8 cellular contexts compared by ENCODE assay signal in the genomic region with DNA sequence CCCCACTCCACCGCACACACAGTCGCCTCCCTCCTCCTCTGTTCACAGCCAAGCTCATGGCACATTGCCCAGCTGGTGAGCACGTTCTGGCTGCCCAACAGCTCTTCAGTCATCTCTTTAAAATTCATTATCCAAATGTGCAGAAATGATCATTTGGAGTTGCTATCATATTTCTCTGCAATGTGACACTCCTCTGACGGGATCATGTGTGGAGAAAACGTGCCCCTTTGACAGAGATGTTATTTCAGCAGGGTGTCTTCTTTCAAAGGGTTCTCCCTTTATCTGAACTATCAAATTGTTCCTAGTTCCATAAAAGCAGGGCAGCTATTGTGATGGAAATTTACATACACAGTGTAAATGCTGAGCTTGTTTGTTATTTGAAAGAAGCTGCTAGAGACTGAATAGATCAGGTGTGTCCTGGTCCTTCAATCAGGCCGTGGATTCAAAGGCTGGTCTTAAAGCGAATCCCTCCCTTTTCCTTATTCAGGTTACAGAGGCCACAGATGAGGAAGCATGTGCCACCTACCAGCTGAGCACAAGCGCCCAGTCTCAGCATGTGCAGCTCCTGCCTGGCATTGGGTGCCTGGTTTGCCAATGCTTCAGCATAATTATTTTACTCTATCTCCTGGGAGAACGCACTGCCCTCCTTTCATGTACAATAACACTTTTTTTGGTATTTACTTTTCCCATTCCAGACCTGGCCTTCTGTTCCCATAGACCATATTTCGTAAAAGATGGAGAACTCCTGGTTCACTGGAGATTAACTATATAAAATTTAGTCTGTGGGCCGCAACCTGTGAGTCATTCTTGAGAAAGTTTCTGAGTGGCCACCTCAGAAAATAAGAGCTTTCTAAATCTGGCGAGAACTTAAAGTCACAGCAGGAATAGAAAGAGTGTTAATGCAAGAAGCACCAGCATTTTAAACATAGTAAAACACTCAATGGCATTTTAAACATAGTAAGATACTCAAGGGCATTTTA.
DNase-seq lines count a peak whose midpoint lies in the region; ATAC-seq and TF ChIP-seq lines count a peak whose summit lies in the region.

No MANE protein-coding gene starts in this region.

- no peak for TF ChIP-seq EP300 in gastroesophageal sphincter (IDR thresholded peaks at IDR 0.05)

- no peaks in the 10 kb centered on the region for H4K20me1 ChIP-seq in smooth muscle cell (ENCODE audit: low read depth)

- no peak overlapping the region for H3K4me2 ChIP-seq in smooth muscle cell

- H3K9ac ChIP-seq in smooth muscle cell (ENCODE audit: low read depth), result no peak overlapping the region

- no peak for TF ChIP-seq CTCF in gastroesophageal sphincter (IDR thresholded peaks at IDR 0.05)
- TF ChIP-seq CTCF in smooth muscle cell (IDR thresholded peaks at IDR 0.05; ENCODE audit: borderline replicate concordance, insufficient read depth, poor library complexity, severe bottlenecking), result no peak

- no peaks in the 10 kb centered on the region for H3K36me3 ChIP-seq in gastroesophageal sphincter
- H3K36me3 ChIP-seq in smooth muscle cell (ENCODE audit: low read depth), result no peaks in the 10 kb centered on the region

- H3K79me2 ChIP-seq in smooth muscle cell (ENCODE audit: low read depth), result no peaks in the 10 kb centered on the region

- ATAC-seq in gastroesophageal sphincter (peak; percentile 53), HG02759 (IDR thresholded peaks at IDR 0.05; ENCODE audit: unreplicated experiment) (no peak)

- DNase-seq in HT-29 (ENCODE audit: low spot score), result peak; percentile 80
- DNase-seq in RKO (ENCODE audit: low spot score), result peak; percentile 13
- no peak for DNase-seq in smooth muscle cell (lab: John Stamatoyannopoulos, UW; ENCODE audit: unreplicated experiment)
- DNase-seq in SK-N-DZ (ENCODE audit: low spot score), result no peak
- DNase-seq in stimulated activated naive CD4-positive, alpha-beta T cell treated with Interleukin-2 at 50 U/mL for 16 hours (lab: John Stamatoyannopoulos, UW), result no peak
- DNase-seq in activated effector memory CD4-positive, alpha-beta T cell treated with anti-CD3 and anti-CD28 coated beads, Interleukin-2, amount 50 U/mL, for 16 hours, result no peak

- H3K27me3 ChIP-seq in gastroesophageal sphincter, result no peaks in the 10 kb centered on the region
- H3K27me3 ChIP-seq in smooth muscle cell (ENCODE audit: low read depth), result no peaks in the 10 kb centered on the region

- H3K4me3 ChIP-seq in gastroesophageal sphincter, result no peak overlapping the region
- no peak overlapping the region for H3K4me3 ChIP-seq in smooth muscle cell

- no peak overlapping the region for H2AFZ ChIP-seq in smooth muscle cell (ENCODE audit: low read depth)

- H3K4me1 ChIP-seq in gastroesophageal sphincter, result peaks cover 0 to 20% (median 6%) of the 10 kb centered on the region in 3 donors
- H3K4me1 ChIP-seq in smooth muscle cell (ENCODE audit: low read depth), result peaks cover 10% of the 10 kb centered on the region

- H3K27ac ChIP-seq in gastroesophageal sphincter, result peak overlapping the region in 2 of 4 donors; percentile 7
- peak overlapping the region; percentile 21 for H3K27ac ChIP-seq in smooth muscle cell (ENCODE audit: low read depth)

- H3K9me3 ChIP-seq in gastroesophageal sphincter (no peaks in the 10 kb centered on the region), smooth muscle cell (replicated peaks; ENCODE audit: low read depth) (no peaks in the 10 kb centered on the region)

- no peak for TF ChIP-seq POLR2A in gastroesophageal sphincter (IDR thresholded peaks at IDR 0.05)

- 48 to 56% methylated on average over 9 to 12 of the region's 12 CpGs for WGBS in gastroesophageal sphincter (ENCODE audit: low coverage in 1 of 2), 2 donors
- 69% methylated on average over 12 of the region's 12 CpGs for WGBS in smooth muscle cell (ENCODE audit: low lambda C conversion rate)

- peaks cover 12% of the 10 kb centered on the region for H3F3A ChIP-seq in smooth muscle cell (ENCODE audit: low read depth)

Comparison
In these comparisons a context has a peak if more than half of its experiments do, and no peak if none do; other contexts are left out.
1. DNase-seq: peak in HT-29 (single experiment) and RKO (single experiment); none in smooth muscle cell (single experiment), SK-N-DZ (single experiment), stimulated activated naive CD4-positive, alpha-beta T cell treated with Interleukin-2 at 50 U/mL for 16 hours (single experiment) and activated effector memory CD4-positive, alpha-beta T cell treated with anti-CD3 and anti-CD28 coated beads, Interleukin-2, amount 50 U/mL, for 16 hours (single experiment).